In genomic region chr4:26857278-26858034, GRCh38 we compare ENCODE assay signal across 1 cellular context.
A peak's percentile ranks its signal among the peaks of the same experiment; 100 is the strongest.
TF ChIP-seq lines count a peak whose summit lies in the region.

No MANE protein-coding gene starts in this region.

TF ChIP-seq in K562, 482 proteins besides CTCF, POLR2A, EP300 and RAD21 (continued from another document and continues in another):
- TF ChIP-seq, protein P1, sequence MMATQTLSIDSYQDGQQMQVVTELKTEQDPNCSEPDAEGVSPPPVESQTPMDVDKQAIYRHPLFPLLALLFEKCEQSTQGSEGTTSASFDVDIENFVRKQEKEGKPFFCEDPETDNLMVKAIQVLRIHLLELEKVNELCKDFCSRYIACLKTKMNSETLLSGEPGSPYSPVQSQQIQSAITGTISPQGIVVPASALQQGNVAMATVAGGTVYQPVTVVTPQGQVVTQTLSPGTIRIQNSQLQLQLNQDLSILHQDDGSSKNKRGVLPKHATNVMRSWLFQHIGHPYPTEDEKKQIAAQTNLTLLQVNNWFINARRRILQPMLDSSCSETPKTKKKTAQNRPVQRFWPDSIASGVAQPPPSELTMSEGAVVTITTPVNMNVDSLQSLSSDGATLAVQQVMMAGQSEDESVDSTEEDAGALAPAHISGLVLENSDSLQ (IDR thresholded peaks at IDR 0.05) = peak; percentile 46; the same call in 1 of the 2 replicates
- TF ChIP-seq ZBTB12 (CRISPR knock-in tag; IDR thresholded peaks at IDR 0.05) = peak; percentile 70
- peak; percentile 36; the same call in 1 of the 2 replicates for TF ChIP-seq ZKSCAN1 (IDR thresholded peaks at IDR 0.05; ENCODE audit: low read depth, low read length)
- no peak for TF ChIP-seq ZNF324 (CRISPR knock-in tag; IDR thresholded peaks at IDR 0.05)
- no peak for TF ChIP-seq KLF16 (IDR thresholded peaks at IDR 0.05)
- no peak for TF ChIP-seq ZNF121 (CRISPR knock-in tag; conservative IDR thresholded peaks at IDR 0.05)
- TF ChIP-seq PRPF4 (IDR thresholded peaks at IDR 0.05; ENCODE audit: insufficient read depth, low read depth, low read length, poor library complexity, severe bottlenecking) = no peak
- no peak for TF ChIP-seq LARP7 (IDR thresholded peaks at IDR 0.05)
- no peak for TF ChIP-seq NFYB (IDR thresholded peaks at IDR 0.05; ENCODE audit: extremely low read depth, insufficient read length)
- TF ChIP-seq SIX5 (IDR thresholded peaks at IDR 0.05; ENCODE audit: borderline replicate concordance in 1 of 2, insufficient read depth in 1 of 2, low read depth in 1 of 2, low read length in 2 of 2) = no peak
- TF ChIP-seq ZNF717 (CRISPR knock-in tag; IDR thresholded peaks at IDR 0.05) = no peak
- no peak for TF ChIP-seq TSHZ1 (CRISPR knock-in tag; IDR thresholded peaks at IDR 0.05)
- TF ChIP-seq, protein P2, sequence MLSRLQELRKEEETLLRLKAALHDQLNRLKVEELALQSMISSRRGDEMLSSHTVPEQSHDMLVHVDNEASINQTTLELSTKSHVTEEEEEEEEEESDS (CRISPR knock-in tag; IDR thresholded peaks at IDR 0.05) = no peak
- TF ChIP-seq ZNF224 (CRISPR knock-in tag; IDR thresholded peaks at IDR 0.05) = no peak
- TF ChIP-seq IRF2 (CRISPR knock-in tag; IDR thresholded peaks at IDR 0.05) = no peak
- no peak for TF ChIP-seq EZH2 (IDR thresholded peaks at IDR 0.05; ENCODE audit: borderline replicate concordance, low read depth, low read length)
- peak; percentile 71; the same call in 1 of the 2 replicates for TF ChIP-seq BRD4 (IDR thresholded peaks at IDR 0.05)
- TF ChIP-seq SIN3B (IDR thresholded peaks at IDR 0.05; ENCODE audit: low read depth) = 0 out of 2 replicates have a peak, but pooled peaks have one; percentile 39
- no peak for TF ChIP-seq ZNF280B (CRISPR knock-in tag; IDR thresholded peaks at IDR 0.05)
- TF ChIP-seq TGIF2 (CRISPR knock-in tag; IDR thresholded peaks at IDR 0.05) = 0 out of 2 replicates have a peak, but pooled peaks have one; percentile 63
- no peak for TF ChIP-seq ZNF282 (CRISPR knock-in tag; IDR thresholded peaks at IDR 0.05)
- TF ChIP-seq NR2F6 (CRISPR knock-in tag; IDR thresholded peaks at IDR 0.05) = no peak
- TF ChIP-seq ETS2 (tag; IDR thresholded peaks at IDR 0.05; ENCODE audit: borderline replicate concordance, poor library complexity, severe bottlenecking) = no peak
- 0 out of 2 replicates have a peak, but pooled peaks have one; percentile 13 for TF ChIP-seq FOSL1 (tag; conservative IDR thresholded peaks at IDR 0.05)
- no peak for TF ChIP-seq EWSR1 (IDR thresholded peaks at IDR 0.05; ENCODE audit: borderline replicate concordance, low read depth, partially characterized antibody)
- TF ChIP-seq TAF15 (IDR thresholded peaks at IDR 0.05; ENCODE audit: low read depth, low read length) = no peak
- TF ChIP-seq GTF2E2 (tag; IDR thresholded peaks at IDR 0.05) = no peak; the same call in 1 of the 2 replicates
- TF ChIP-seq, protein P3, sequence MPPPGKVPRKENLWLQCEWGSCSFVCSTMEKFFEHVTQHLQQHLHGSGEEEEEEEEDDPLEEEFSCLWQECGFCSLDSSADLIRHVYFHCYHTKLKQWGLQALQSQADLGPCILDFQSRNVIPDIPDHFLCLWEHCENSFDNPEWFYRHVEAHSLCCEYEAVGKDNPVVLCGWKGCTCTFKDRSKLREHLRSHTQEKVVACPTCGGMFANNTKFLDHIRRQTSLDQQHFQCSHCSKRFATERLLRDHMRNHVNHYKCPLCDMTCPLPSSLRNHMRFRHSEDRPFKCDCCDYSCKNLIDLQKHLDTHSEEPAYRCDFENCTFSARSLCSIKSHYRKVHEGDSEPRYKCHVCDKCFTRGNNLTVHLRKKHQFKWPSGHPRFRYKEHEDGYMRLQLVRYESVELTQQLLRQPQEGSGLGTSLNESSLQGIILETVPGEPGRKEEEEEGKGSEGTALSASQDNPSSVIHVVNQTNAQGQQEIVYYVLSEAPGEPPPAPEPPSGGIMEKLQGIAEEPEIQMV (tag; conservative IDR thresholded peaks at IDR 0.05; ENCODE audit: low read depth) = no peak
- no peak for TF ChIP-seq SRSF1 (IDR thresholded peaks at IDR 0.05; ENCODE audit: low read depth, low read length)
- TF ChIP-seq SRSF3 (IDR thresholded peaks at IDR 0.05; ENCODE audit: insufficient read depth, low read length) = no peak
- no peak; the same call in 1 of the 2 replicates for TF ChIP-seq ETV5 (CRISPR knock-in tag; IDR thresholded peaks at IDR 0.05; ENCODE audit: low read depth)
- TF ChIP-seq IFI16 (CRISPR knock-in tag; IDR thresholded peaks at IDR 0.05) = no peak
- TF ChIP-seq NR2C1 (IDR thresholded peaks at IDR 0.05) = no peak
- no peak for TF ChIP-seq NR2C1 (tag; IDR thresholded peaks at IDR 0.05)
- TF ChIP-seq HDAC2 (IDR thresholded peaks at IDR 0.05) = no peak
- no peak for TF ChIP-seq ZBTB17 (CRISPR knock-in tag; IDR thresholded peaks at IDR 0.05)
- peak in 2 of 3 experiments; percentile 65 to 66 for TF ChIP-seq YY1 (IDR thresholded peaks at IDR 0.05; ENCODE audit: borderline replicate concordance in 1 of 3, control insufficient read depth in 1 of 3, extremely low read depth in 1 of 3, insufficient read depth in 3 of 3, insufficient read length in 1 of 3, insufficient replicate concordance in 2 of 3, low read depth in 1 of 3, low read length in 2 of 3)
- TF ChIP-seq PHB2 (IDR thresholded peaks at IDR 0.05; ENCODE audit: low read depth) = no peak
- no peak for TF ChIP-seq CBFB (CRISPR knock-in tag; IDR thresholded peaks at IDR 0.05)
- TF ChIP-seq PCBP2 (IDR thresholded peaks at IDR 0.05; ENCODE audit: low read depth, low read length, poor library complexity, severe bottlenecking) = peak; percentile 33
- no peak for TF ChIP-seq RBM17 (IDR thresholded peaks at IDR 0.05; ENCODE audit: borderline replicate concordance, low read depth, low read length)
- peak; percentile 45; the same call in 1 of the 2 replicates for TF ChIP-seq PML (IDR thresholded peaks at IDR 0.05; ENCODE audit: low read length)
- TF ChIP-seq ZC3H4 (CRISPR knock-in tag; IDR thresholded peaks at IDR 0.05; ENCODE audit: borderline replicate concordance) = no peak
- no peak; the same call in 1 of the 2 replicates for TF ChIP-seq C11orf30 (IDR thresholded peaks at IDR 0.05; ENCODE audit: low read depth)
- no peak for TF ChIP-seq RBM34 (IDR thresholded peaks at IDR 0.05; ENCODE audit: borderline replicate concordance, insufficient read depth, low read length)
- no peak for TF ChIP-seq ZNF707 (CRISPR knock-in tag; conservative IDR thresholded peaks at IDR 0.05)
- 0 out of 2 replicates have a peak, but pooled peaks have one; percentile 49 for TF ChIP-seq LCOR (CRISPR knock-in tag; IDR thresholded peaks at IDR 0.05)
- no peak for TF ChIP-seq SIRT6 (IDR thresholded peaks at IDR 0.05; ENCODE audit: low read depth, low read length)
- TF ChIP-seq, protein P4, sequence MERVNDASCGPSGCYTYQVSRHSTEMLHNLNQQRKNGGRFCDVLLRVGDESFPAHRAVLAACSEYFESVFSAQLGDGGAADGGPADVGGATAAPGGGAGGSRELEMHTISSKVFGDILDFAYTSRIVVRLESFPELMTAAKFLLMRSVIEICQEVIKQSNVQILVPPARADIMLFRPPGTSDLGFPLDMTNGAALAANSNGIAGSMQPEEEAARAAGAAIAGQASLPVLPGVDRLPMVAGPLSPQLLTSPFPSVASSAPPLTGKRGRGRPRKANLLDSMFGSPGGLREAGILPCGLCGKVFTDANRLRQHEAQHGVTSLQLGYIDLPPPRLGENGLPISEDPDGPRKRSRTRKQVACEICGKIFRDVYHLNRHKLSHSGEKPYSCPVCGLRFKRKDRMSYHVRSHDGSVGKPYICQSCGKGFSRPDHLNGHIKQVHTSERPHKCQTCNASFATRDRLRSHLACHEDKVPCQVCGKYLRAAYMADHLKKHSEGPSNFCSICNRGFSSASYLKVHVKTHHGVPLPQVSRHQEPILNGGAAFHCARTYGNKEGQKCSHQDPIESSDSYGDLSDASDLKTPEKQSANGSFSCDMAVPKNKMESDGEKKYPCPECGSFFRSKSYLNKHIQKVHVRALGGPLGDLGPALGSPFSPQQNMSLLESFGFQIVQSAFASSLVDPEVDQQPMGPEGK (CRISPR knock-in tag; IDR thresholded peaks at IDR 0.05; ENCODE audit: borderline replicate concordance) = no peak
- no peak for TF ChIP-seq COPS2 (conservative IDR thresholded peaks at IDR 0.05)
- TF ChIP-seq CREB3 (tag; conservative IDR thresholded peaks at IDR 0.05; ENCODE audit: low read depth) = no peak
- TF ChIP-seq, protein P5, sequence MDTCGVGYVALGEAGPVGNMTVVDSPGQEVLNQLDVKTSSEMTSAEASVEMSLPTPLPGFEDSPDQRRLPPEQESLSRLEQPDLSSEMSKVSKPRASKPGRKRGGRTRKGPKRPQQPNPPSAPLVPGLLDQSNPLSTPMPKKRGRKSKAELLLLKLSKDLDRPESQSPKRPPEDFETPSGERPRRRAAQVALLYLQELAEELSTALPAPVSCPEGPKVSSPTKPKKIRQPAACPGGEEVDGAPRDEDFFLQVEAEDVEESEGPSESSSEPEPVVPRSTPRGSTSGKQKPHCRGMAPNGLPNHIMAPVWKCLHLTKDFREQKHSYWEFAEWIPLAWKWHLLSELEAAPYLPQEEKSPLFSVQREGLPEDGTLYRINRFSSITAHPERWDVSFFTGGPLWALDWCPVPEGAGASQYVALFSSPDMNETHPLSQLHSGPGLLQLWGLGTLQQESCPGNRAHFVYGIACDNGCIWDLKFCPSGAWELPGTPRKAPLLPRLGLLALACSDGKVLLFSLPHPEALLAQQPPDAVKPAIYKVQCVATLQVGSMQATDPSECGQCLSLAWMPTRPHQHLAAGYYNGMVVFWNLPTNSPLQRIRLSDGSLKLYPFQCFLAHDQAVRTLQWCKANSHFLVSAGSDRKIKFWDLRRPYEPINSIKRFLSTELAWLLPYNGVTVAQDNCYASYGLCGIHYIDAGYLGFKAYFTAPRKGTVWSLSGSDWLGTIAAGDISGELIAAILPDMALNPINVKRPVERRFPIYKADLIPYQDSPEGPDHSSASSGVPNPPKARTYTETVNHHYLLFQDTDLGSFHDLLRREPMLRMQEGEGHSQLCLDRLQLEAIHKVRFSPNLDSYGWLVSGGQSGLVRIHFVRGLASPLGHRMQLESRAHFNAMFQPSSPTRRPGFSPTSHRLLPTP (IDR thresholded peaks at IDR 0.05; ENCODE audit: borderline replicate concordance, extremely low read depth, insufficient read length) = no peak
- no peak; a peak in 1 of 4 replicates for TF ChIP-seq TBL1XR1 (IDR thresholded peaks at IDR 0.05; ENCODE audit: low read length in 2 of 2)
- no peak for TF ChIP-seq ZNF165 (CRISPR knock-in tag; IDR thresholded peaks at IDR 0.05; ENCODE audit: borderline replicate concordance)
- TF ChIP-seq ZNF175 (CRISPR knock-in tag; IDR thresholded peaks at IDR 0.05; ENCODE audit: low read depth) = no peak
- no peak for TF ChIP-seq ZNF239 (CRISPR knock-in tag; IDR thresholded peaks at IDR 0.05)
- TF ChIP-seq HNRNPK (IDR thresholded peaks at IDR 0.05; ENCODE audit: low read depth, low read length, poor library complexity, severe bottlenecking) = peak; percentile 88
- TF ChIP-seq HMG20B (CRISPR knock-in tag; IDR thresholded peaks at IDR 0.05) = no peak
- no peak for TF ChIP-seq ZSCAN32 (CRISPR knock-in tag; IDR thresholded peaks at IDR 0.05)
- TF ChIP-seq POLR2G (IDR thresholded peaks at IDR 0.05; ENCODE audit: low read depth, low read length) = peak; percentile 88
- TF ChIP-seq SLC30A9 (CRISPR knock-in tag; IDR thresholded peaks at IDR 0.05) = no peak
- TF ChIP-seq NCOA4 (IDR thresholded peaks at IDR 0.05; ENCODE audit: partially characterized antibody) = no peak
- TF ChIP-seq ZNF253 (CRISPR knock-in tag; conservative IDR thresholded peaks at IDR 0.05) = no peak
